ENCODE assay signal across 11 cellular contexts in the genomic region with DNA sequence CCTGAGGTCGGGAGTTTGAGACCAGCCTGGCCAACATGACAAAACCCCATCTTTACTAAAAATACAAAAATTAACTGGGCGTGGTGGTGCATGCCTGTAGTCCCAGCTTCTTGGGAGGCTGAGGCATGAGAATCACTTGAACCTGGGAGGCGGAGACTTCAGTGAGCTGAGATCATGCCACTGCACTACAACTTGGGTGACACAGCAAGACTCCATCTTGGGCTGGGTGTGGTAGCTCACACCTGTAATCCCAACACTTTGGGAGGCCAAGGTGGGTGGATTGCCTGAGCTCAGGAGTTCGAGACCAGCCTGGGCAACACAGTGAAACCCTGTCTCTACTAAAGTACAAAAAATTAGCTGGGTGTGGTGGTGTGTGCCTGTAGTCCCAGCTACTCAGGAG. TPM values are rescaled to one million over a fixed set of nuclear protein-coding genes. Genes with fewer than 3 reads are reported as not detected.
"Had no signal": no experiment of that assay in that cellular context is flagged by ENCODE, and none has a peak within 500 bp of the region (broad histone marks: within the 10 kb centered on the region; RNA-seq: fewer than 3 reads in every experiment).

No MANE protein-coding gene starts in this region.

RNA-seq across cellular contexts. Expression of gene CIDEC, which starts 3.8 kb away (rescaled TPM):
- total RNA-seq: activated naive CD4-positive, alpha-beta T cell treated with anti-CD3 and anti-CD28 coated beads for 36 hours; activated naive CD4-positive, alpha-beta T cell treated with anti-CD3 and anti-CD28 coated beads, Interleukin-2, amount 50 U/mL, for 72 hours; activated naive CD8-positive, alpha-beta T cell treated with anti-CD3 and anti-CD28 coated beads, Interleukin-2, amount 10 ng/mL, durations not matched to agents 7 days and 5 days; activated T-cell treated with anti-CD3 and anti-CD28 coated beads, Interleukin-2, amount 50 U/mL, for 4 hours; activated T-helper 1 cell treated with anti-CD3 and anti-CD28 coated beads, Interleukin-12 subunit alpha, Interleukin-12 subunit beta, Interleukin-2, Interleukin-4 antibody, amounts not matched to agents 30 ng/mL and 10 ng/mL and 1 ng/mL, durations not matched to agents 14 hours and 24 hours and 36 hours; activated T-helper 2 cell treated with anti-CD3 and anti-CD28 coated beads, Interferon-gamma antibody, Interleukin-2, Interleukin-4, amounts not matched to agents 10 μg/mL and 5 μg/mL and 100 μg/mL, durations not matched to agents 14 hours and 24 hours and 36 hours; astrocyte; bronchial epithelial cell; cardiac muscle cell; cerebellum; chondrocyte had no signal
